Comparison of ENCODE assay signal across 8 cellular contexts in genomic region chr20:37570419-37570818, GRCh38. TPM values are rescaled to one million over a fixed set of nuclear protein-coding genes. Genes with fewer than 3 reads are reported as not detected.
"Had no signal": no experiment of that assay in that cellular context is flagged by ENCODE, and none has a peak within 500 bp of the region (broad histone marks: within the 10 kb centered on the region; RNA-seq: fewer than 3 reads in every experiment).

No MANE protein-coding gene starts in this region.

- H3K27ac ChIP-seq: HL-60 had no signal

- ATAC-seq: HepG2, K562 had no signal

- H3K4me3 ChIP-seq: K562 had no signal

- DNase-seq: IMR-90, KBM-7, KG1 had no signal

RNA-seq across cellular contexts. Expression of gene NNAT, which starts 49.4 kb away (rescaled TPM):
- total RNA-seq: HepG2, HT1080 had no signal
- polyA plus RNA-seq: HepG2, IgD-negative memory B cell, K562 had no signal
